ENCODE assay signal across 17 cellular contexts in genomic region chr4:21815651-21816050, GRCh38.
"Had no signal": no experiment of that assay in that cellular context is flagged by ENCODE, and none has a peak within 500 bp of the region (broad histone marks: within the 10 kb centered on the region; RNA-seq: fewer than 3 reads in every experiment).

No MANE protein-coding gene starts in this region.

- H3K27me3 Mint-ChIP-seq: naive B cell; naive thymus-derived CD8-positive, alpha-beta T cell had no signal

- H3K27ac Mint-ChIP-seq: immature natural killer cell; mesothelial cell of epicardium; naive B cell; naive thymus-derived CD8-positive, alpha-beta T cell had no signal

- DNase-seq: dermis blood vessel endothelial cell; dorsolateral prefrontal cortex; effector CD4-positive, alpha-beta T cell; effector memory CD4-positive, alpha-beta T cell; foreskin keratinocyte; heart left ventricle; hypothalamus; immature natural killer cell; left cardiac atrium; left lung; left ventricle myocardium superior; lower lobe of right lung; mesenchymal stem cell; mucosa of descending colon; naive B cell; naive thymus-derived CD8-positive, alpha-beta T cell had no signal

- H3K4me1 Mint-ChIP-seq: immature natural killer cell; naive B cell; naive thymus-derived CD8-positive, alpha-beta T cell had no signal

- H3K4me3 Mint-ChIP-seq: immature natural killer cell; mesothelial cell of epicardium; naive B cell; naive thymus-derived CD8-positive, alpha-beta T cell had no signal

- H3K36me3 Mint-ChIP-seq: mesothelial cell of epicardium, naive B cell had no signal
